13 cellular contexts compared by ENCODE assay signal in the genomic region with DNA sequence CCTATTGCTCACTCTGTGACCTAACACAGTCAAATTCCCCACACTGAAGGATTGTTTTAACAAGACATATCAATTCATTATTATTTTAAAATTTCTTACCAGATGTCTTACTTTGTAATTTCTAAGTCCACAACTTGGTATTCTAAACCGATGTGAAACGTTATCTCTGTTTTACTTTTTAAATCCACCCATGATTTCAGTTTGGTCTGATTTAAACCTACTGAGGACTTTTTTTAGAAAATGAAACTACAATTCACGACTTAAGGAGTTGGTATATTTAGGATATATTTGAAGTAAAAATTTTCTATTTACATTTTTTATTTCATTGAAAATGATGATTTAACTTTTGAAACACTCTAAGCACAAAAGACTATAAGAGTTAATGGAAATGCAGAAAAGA. TPM values are rescaled to one million over a fixed set of nuclear protein-coding genes. Genes with fewer than 3 reads are reported as not detected.
DNase-seq lines count a peak whose midpoint lies in the region; ATAC-seq and FAIRE-seq lines count a peak whose summit lies in the region.
"Had no signal": no experiment of that assay in that cellular context is flagged by ENCODE, and none has a peak within 500 bp of the region (broad histone marks: within the 10 kb centered on the region; RNA-seq: fewer than 3 reads in every experiment).

No MANE protein-coding gene starts in this region.

- POLR2A ChIA-PET in CD4-positive, alpha-beta memory T cell (lab: Charles Lee; ENCODE audit: partially characterized antibody): no interaction called here
- POLR2A ChIA-PET in T-cell (lab: Charles Lee): no interaction called here

- H3K27me3 ChIP-seq in CD4-positive, alpha-beta memory T cell (ENCODE audit: insufficient read depth, low read length): no peaks in the 10 kb centered on the region

- H3K9me3 Mint-ChIP-seq in CD4-positive, alpha-beta memory T cell: no peaks in the 10 kb centered on the region
- H3K9me3 Mint-ChIP-seq in T-cell: no peaks in the 10 kb centered on the region
- H3K9me3 Mint-ChIP-seq in memory B cell: peaks cover 3% of the 10 kb centered on the region

- H3K4me1 Mint-ChIP-seq in CD4-positive, alpha-beta memory T cell: peaks cover 11 to 23% (median 16%) of the 10 kb centered on the region in 4 donors
- H3K4me1 Mint-ChIP-seq in T-cell (peaks cover 36 to 51% (median 44%) of the 10 kb centered on the region in 3 donors), memory B cell (peaks cover 12% of the 10 kb centered on the region)

- no peaks in the 10 kb centered on the region for H3K36me3 Mint-ChIP-seq in CD4-positive, alpha-beta memory T cell
- H3K36me3 Mint-ChIP-seq in T-cell (no peaks in the 10 kb centered on the region), memory B cell (no peaks in the 10 kb centered on the region)

- no peak for FAIRE-seq in HTR-8/SVneo (lab: Jason Lieb, UNC)

- no peak overlapping the region for H3K27ac ChIP-seq in CD4-positive, alpha-beta memory T cell (ENCODE audit: low read depth, low read length)
- H3K27ac ChIP-seq: PC-9 had no signal

- intact Hi-C loops in CD4-positive, alpha-beta memory T cell (cut with micrococcal nuclease): no loop called here

- DNase-seq in CD4-positive, alpha-beta memory T cell: peak in 1 of 5 donors; percentile 2
- DNase-seq in T-cell (no peak), memory B cell (ENCODE audit: low spot score in 2 of 2) (no peak), HTR-8/SVneo (ENCODE audit: insufficient read length, low spot score) (no peak), epidermal melanocyte (ENCODE audit: insufficient read length, low spot score) (no peak), T1000 (lab: John Stamatoyannopoulos, UW) (no peak)
- DNase-seq: activated effector memory CD4-positive, alpha-beta T cell treated with anti-CD3 and anti-CD28 coated beads, Interleukin-2, amount 50 U/mL, for 16 hours; central memory CD4-positive, alpha-beta T cell; IMR-90; NCI-H446; PC-9 had no signal

- peak overlapping the region in 1 of 2 donors; percentile 17 for H3K4me3 ChIP-seq in CD4-positive, alpha-beta memory T cell (ENCODE audit: low read length in 2 of 2)
- H3K4me3 ChIP-seq: PC-9 had no signal

- ATAC-seq in GM19395 (IDR thresholded peaks at IDR 0.05; ENCODE audit: unreplicated experiment) (peak; percentile 75), T-cell (replicated peaks in 1 of 4) (no peak), memory B cell (ENCODE audit: low read depth) (no peak)

- H3K36me3 ChIP-seq in CD4-positive, alpha-beta memory T cell (ENCODE audit: insufficient read depth, low read length): no peaks in the 10 kb centered on the region

- H3K27ac Mint-ChIP-seq in CD4-positive, alpha-beta memory T cell: peak overlapping the region in 2 of 7 donors; percentile 6 to 61
- H3K27ac Mint-ChIP-seq in T-cell: peak overlapping the region; percentile 58 to 92
- H3K27ac Mint-ChIP-seq in memory B cell: peak overlapping the region; percentile 1

- H3K4me1 ChIP-seq in CD4-positive, alpha-beta memory T cell (ENCODE audit: insufficient read depth, low read length): peaks cover 12% of the 10 kb centered on the region

- peak overlapping the region in 5 of 8 donors; percentile 36 to 71 (median 50) for H3K4me3 Mint-ChIP-seq in CD4-positive, alpha-beta memory T cell
- peak overlapping the region; percentile 45 to 69 (median 51) for H3K4me3 Mint-ChIP-seq in T-cell
- H3K4me3 Mint-ChIP-seq in memory B cell: peak overlapping the region; percentile 39
- H3K4me3 Mint-ChIP-seq: neural crest cell had no signal

- CTCF ChIA-PET in CD4-positive, alpha-beta memory T cell (lab: Charles Lee; ENCODE audit: partially characterized antibody): no interaction called here
- CTCF ChIA-PET in T-cell (lab: Charles Lee): interaction anchor here in 1 of 2 donors (0.7 kb wide), 1 partner anchor 437 kb away, joined by 3 read pairs; no protein-coding TSS in a partner anchor

- H3K27me3 Mint-ChIP-seq in CD4-positive, alpha-beta memory T cell: no peaks in the 10 kb centered on the region
- H3K27me3 Mint-ChIP-seq in T-cell (no peaks in the 10 kb centered on the region), memory B cell (peaks cover 4% of the 10 kb centered on the region)

- no peaks in the 10 kb centered on the region for H3K9me3 ChIP-seq in CD4-positive, alpha-beta memory T cell (ENCODE audit: control insufficient read depth in 1 of 2, low read length in 2 of 2)

RNA-seq across cellular contexts. Expression of gene GRIP1, which starts 35.1 kb away (rescaled TPM):
- total RNA-seq in CD4-positive, alpha-beta memory T cell: 1 to 10 TPM; 1.7 to 3.3 TPM
- polyA plus RNA-seq in CD4-positive, alpha-beta memory T cell: 1 to 10 TPM in 1 of 2 donors, under 1 TPM in 1; 0.52 to 1.3 TPM
- 1 to 10 TPM; 3.0 to 7.3 (median 3.6) TPM for total RNA-seq in T-cell
